In genomic region chr1:31064685-31065309, GRCh38 we compare ENCODE assay signal across 8 cellular contexts. TPM values are rescaled to one million over a fixed set of nuclear protein-coding genes. Genes with fewer than 3 reads are reported as not detected.
DNase-seq lines count a peak whose midpoint lies in the region; ATAC-seq, FAIRE-seq and TF ChIP-seq lines count a peak whose summit lies in the region.

No MANE protein-coding gene starts in this region.

- H3K27me3 ChIP-seq in endothelial cell of umbilical vein (ENCODE audit: control insufficient read depth in 2 of 2, insufficient read depth in 2 of 2, low read length in 2 of 2) (no peaks in the 10 kb centered on the region), mucosa of stomach (ENCODE audit: control insufficient read depth, insufficient read depth, low read length) (no peaks in the 10 kb centered on the region), vagina (no peaks in the 10 kb centered on the region)

- peaks cover 7% of the 10 kb centered on the region for H4K20me1 ChIP-seq in endothelial cell of umbilical vein (replicated peaks; ENCODE audit: control insufficient read depth, extremely low read depth, insufficient read depth, low read length)

- peaks cover 18% of the 10 kb centered on the region for H3K4me1 Mint-ChIP-seq in T-helper 2 cell treated with Interferon-gamma antibody and Interleukin-4, amounts not matched to agents 5 μg/mL and 100 μg/mL, for 36 hours (ENCODE audit: low read depth)
- H3K4me1 Mint-ChIP-seq in T-helper 1 cell treated with Interleukin-12 subunit alpha and Interleukin-12 subunit beta and Interleukin-4 antibody, amounts not matched to agents 30 μg/mL and 1 μg/mL, for 36 hours (ENCODE audit: low read depth): peaks cover 19% of the 10 kb centered on the region

- peak; percentile 33 for FAIRE-seq in endothelial cell of umbilical vein (lab: Jason Lieb, UNC)

- H3K4me3 ChIP-seq in endothelial cell of umbilical vein (replicated peaks in 1 of 3; ENCODE audit: insufficient read depth in 1 of 3, low read depth in 1 of 3, low read length in 3 of 3) (peak overlapping the region; percentile 82 to 99 (median 97)), mucosa of stomach (ENCODE audit: low read length) (peak overlapping the region; percentile 99), vagina (peak overlapping the region; percentile 72 to 86)

- H3K9me3 ChIP-seq in endothelial cell of umbilical vein (replicated peaks; ENCODE audit: control insufficient read depth, insufficient read depth, low read length): no peaks in the 10 kb centered on the region
- H3K9me3 ChIP-seq in mucosa of stomach (ENCODE audit: control insufficient read depth, low read length): no peaks in the 10 kb centered on the region
- no peaks in the 10 kb centered on the region for H3K9me3 ChIP-seq in vagina

- peaks cover 56% of the 10 kb centered on the region for H3K79me2 ChIP-seq in endothelial cell of umbilical vein (ENCODE audit: control insufficient read depth, insufficient read depth, low read length)

- peak overlapping the region; percentile 96 for H3K4me3 Mint-ChIP-seq in T-helper 2 cell treated with Interferon-gamma antibody and Interleukin-4, amounts not matched to agents 5 μg/mL and 100 μg/mL, for 36 hours
- peak overlapping the region; percentile 98 for H3K4me3 Mint-ChIP-seq in T-helper 1 cell treated with Interleukin-12 subunit alpha and Interleukin-12 subunit beta and Interleukin-4 antibody, amounts not matched to agents 30 μg/mL and 1 μg/mL, for 36 hours

- H3K9me3 Mint-ChIP-seq in T-helper 2 cell treated with Interferon-gamma antibody and Interleukin-4, amounts not matched to agents 5 μg/mL and 100 μg/mL, for 36 hours: no peaks in the 10 kb centered on the region
- no peaks in the 10 kb centered on the region for H3K9me3 Mint-ChIP-seq in T-helper 1 cell treated with Interleukin-12 subunit alpha and Interleukin-12 subunit beta and Interleukin-4 antibody, amounts not matched to agents 30 μg/mL and 1 μg/mL, for 36 hours

- peaks cover 20% of the 10 kb centered on the region for H3K36me3 Mint-ChIP-seq in T-helper 2 cell treated with Interferon-gamma antibody and Interleukin-4, amounts not matched to agents 5 μg/mL and 100 μg/mL, for 36 hours (ENCODE audit: low read depth)
- H3K36me3 Mint-ChIP-seq in T-helper 1 cell treated with Interleukin-12 subunit alpha and Interleukin-12 subunit beta and Interleukin-4 antibody, amounts not matched to agents 30 μg/mL and 1 μg/mL, for 36 hours (ENCODE audit: low read depth): peaks cover 5% of the 10 kb centered on the region

- H2AFZ ChIP-seq in endothelial cell of umbilical vein (ENCODE audit: low read depth, low read length): peak overlapping the region; percentile 71

- POLR2A ChIA-PET in endothelial cell of umbilical vein (lab: Charles Lee): interaction anchor here (0.6 to 0.7 kb wide), 2 partner anchors 10 to 55 kb away, joined by 7 read pairs; no protein-coding TSS in a partner anchor

- H3K27me3 Mint-ChIP-seq in T-helper 2 cell treated with Interferon-gamma antibody and Interleukin-4, amounts not matched to agents 5 μg/mL and 100 μg/mL, for 36 hours (ENCODE audit: low read depth): no peaks in the 10 kb centered on the region
- H3K27me3 Mint-ChIP-seq in T-helper 1 cell treated with Interleukin-12 subunit alpha and Interleukin-12 subunit beta and Interleukin-4 antibody, amounts not matched to agents 30 μg/mL and 1 μg/mL, for 36 hours (ENCODE audit: low read depth): no peaks in the 10 kb centered on the region

- H3K4me2 ChIP-seq in endothelial cell of umbilical vein (ENCODE audit: insufficient read depth, low read length): peak overlapping the region; percentile 99

- intact Hi-C loops in endothelial cell of umbilical vein (cut with micrococcal nuclease) (loop anchor here (2.0 kb wide), 4 partner anchors 58 to 232 kb away; partner anchors contain the start of genes SNRNP40 and ZCCHC17), vagina (cut with DNase I) (no loop called here)

- H3K27ac ChIP-seq in endothelial cell of umbilical vein (ENCODE audit: insufficient read depth, low read depth, low read length) (peak overlapping the region; percentile 98), vagina (peak overlapping the region; percentile 98)

- peak; percentile 26 for DNase-seq in T-helper 2 cell treated with Interferon-gamma antibody and Interleukin-4, amounts not matched to agents 5 μg/mL and 100 μg/mL, for 36 hours (ENCODE audit: low spot score)
- DNase-seq in T-helper 2 cell (no peak), endothelial cell of umbilical vein (ENCODE audit: low read depth, low spot score) (peak; percentile 68), vagina (ENCODE audit: extremely low spot score in 2 of 2) (peak in 1 of 2 donors; percentile 86)

- dilution Hi-C loops in endothelial cell of umbilical vein (cut with MboI; ENCODE audit: extremely low pct_ligation_motif_present, low sequenced_read_pairs): no loop called here

- no peaks in the 10 kb centered on the region for H3K9me1 ChIP-seq in endothelial cell of umbilical vein (replicated peaks; ENCODE audit: control insufficient read depth, extremely low read depth, insufficient read depth, low read length)

- TF ChIP-seq POLR2A in endothelial cell of umbilical vein (IDR thresholded peaks at IDR 0.05; ENCODE audit: low read depth, low read length) (no peak), vagina (IDR thresholded peaks at IDR 0.05) (no peak)

- TSS peak; percentile 87 for BruUV-seq in endothelial cell of umbilical vein (replicated peaks; lab: Mats Ljungman, UMichigan)

- CTCF ChIA-PET in endothelial cell of umbilical vein (lab: Charles Lee): interaction anchor here (1.1 kb wide), 1 partner anchor 122 kb away, joined by 3 read pairs; no protein-coding TSS in a partner anchor

- TF ChIP-seq CTCF in endothelial cell of umbilical vein (IDR thresholded peaks at IDR 0.05; ENCODE audit: extremely low read depth in 1 of 2, insufficient read depth in 1 of 2, low read depth in 1 of 2, low read length in 2 of 2): no peak
- TF ChIP-seq CTCF in vagina (IDR thresholded peaks at IDR 0.05): no peak

- H3K27ac Mint-ChIP-seq in T-helper 2 cell treated with Interferon-gamma antibody and Interleukin-4, amounts not matched to agents 5 μg/mL and 100 μg/mL, for 36 hours: peak overlapping the region; percentile 98
- H3K27ac Mint-ChIP-seq in T-helper 1 cell treated with Interleukin-12 subunit alpha and Interleukin-12 subunit beta and Interleukin-4 antibody, amounts not matched to agents 30 μg/mL and 1 μg/mL, for 36 hours: peak overlapping the region; percentile 97

- H3K9ac ChIP-seq in endothelial cell of umbilical vein (replicated peaks; ENCODE audit: extremely low read depth, insufficient read depth, low read length): peak overlapping the region; percentile 100
- H3K9ac ChIP-seq in mucosa of stomach (ENCODE audit: low read length): peak overlapping the region; percentile 100

- ATAC-seq in HG03354 (IDR thresholded peaks at IDR 0.05; ENCODE audit: poor library complexity, severe bottlenecking, unreplicated experiment): peak; percentile 1
- ATAC-seq in GM19395 (IDR thresholded peaks at IDR 0.05; ENCODE audit: unreplicated experiment): no peak

- no peaks in the 10 kb centered on the region for H3K36me3 ChIP-seq in endothelial cell of umbilical vein (ENCODE audit: control insufficient read depth in 2 of 2, extremely low read depth in 1 of 2, insufficient read depth in 2 of 2, low read length in 2 of 2)
- H3K36me3 ChIP-seq in mucosa of stomach (ENCODE audit: control insufficient read depth, insufficient read depth, low read length): no peaks in the 10 kb centered on the region
- no peaks in the 10 kb centered on the region for H3K36me3 ChIP-seq in vagina

- peaks cover 11% of the 10 kb centered on the region for H3K4me1 ChIP-seq in endothelial cell of umbilical vein (ENCODE audit: control insufficient read depth, extremely low read depth, insufficient read depth, low read length)
- peaks cover 11% of the 10 kb centered on the region for H3K4me1 ChIP-seq in mucosa of stomach (ENCODE audit: control insufficient read depth, insufficient read depth, low read length)
- peaks cover 47% of the 10 kb centered on the region for H3K4me1 ChIP-seq in vagina

TF ChIP-seq in endothelial cell of umbilical vein, 7 proteins besides CTCF, POLR2A, EP300 and RAD21:
- TF ChIP-seq FOS (IDR thresholded peaks at IDR 0.05; ENCODE audit: borderline replicate concordance, insufficient read depth, low read length) (no peak), MYC (IDR thresholded peaks at IDR 0.05; ENCODE audit: low read depth, low read length) (no peak), GATA2 (IDR thresholded peaks at IDR 0.05; ENCODE audit: insufficient read depth, insufficient read length, low read depth, low read length) (no peak), JUN (IDR thresholded peaks at IDR 0.05; ENCODE audit: borderline replicate concordance, insufficient read depth, insufficient read length, low read depth) (no peak), MAX (IDR thresholded peaks at IDR 0.05; ENCODE audit: insufficient read depth, insufficient read length) (no peak), POLR2AphosphoS5 (IDR thresholded peaks at IDR 0.05; ENCODE audit: insufficient read depth, low read depth, low read length) (no peak), EZH2 (IDR thresholded peaks at IDR 0.05; ENCODE audit: borderline replicate concordance, low read depth, low read length, severe bottlenecking) (no peak)

RNA-seq across cellular contexts. Expression of gene PUM1, which starts 0.7 kb away (rescaled TPM):
- total RNA-seq in endothelial cell of umbilical vein (124 and 131 TPM in 2 replicates), vagina (88.6 TPM)
- 91.6 and 94.7 TPM in 2 replicates for polyA plus RNA-seq in endothelial cell of umbilical vein
- polyA plus RNA-seq in endothelial cell of umbilical vein (2011; cell fraction: cytosol; rRNA removed): 71.1 and 84.8 TPM in 2 replicates
- 148 and 153 TPM in 2 replicates for polyA plus RNA-seq in endothelial cell of umbilical vein (2011; cell fraction: nucleus; rRNA removed)
- polyA plus RNA-seq in endothelial cell of umbilical vein (2012): 69.0 and 77.8 TPM in 2 replicates
- 522 and 589 TPM in 2 replicates for polyA minus RNA-seq in endothelial cell of umbilical vein
- polyA minus RNA-seq in endothelial cell of umbilical vein (2011; cell fraction: cytosol; rRNA and poly(A)+ RNA removed): 82.3 TPM
- 229 and 235 TPM in 2 replicates for polyA minus RNA-seq in endothelial cell of umbilical vein (2011; cell fraction: nucleus; rRNA and poly(A)+ RNA removed)

Comparison
In these comparisons a context has a peak if more than half of its experiments do, and no peak if none do; other contexts are left out.
1. DNase-seq: peak in T-helper 2 cell treated with Interferon-gamma antibody and Interleukin-4, amounts not matched to agents 5 μg/mL and 100 μg/mL, for 36 hours (single experiment) and endothelial cell of umbilical vein (single experiment); none in T-helper 2 cell (0 of 5).
2. Peak in every context shown above with its lines, with median percentiles within 50 percentile points of each other: H3K4me3 ChIP-seq.